Comparison of ENCODE assay signal across 1 cellular context in the genomic region with DNA sequence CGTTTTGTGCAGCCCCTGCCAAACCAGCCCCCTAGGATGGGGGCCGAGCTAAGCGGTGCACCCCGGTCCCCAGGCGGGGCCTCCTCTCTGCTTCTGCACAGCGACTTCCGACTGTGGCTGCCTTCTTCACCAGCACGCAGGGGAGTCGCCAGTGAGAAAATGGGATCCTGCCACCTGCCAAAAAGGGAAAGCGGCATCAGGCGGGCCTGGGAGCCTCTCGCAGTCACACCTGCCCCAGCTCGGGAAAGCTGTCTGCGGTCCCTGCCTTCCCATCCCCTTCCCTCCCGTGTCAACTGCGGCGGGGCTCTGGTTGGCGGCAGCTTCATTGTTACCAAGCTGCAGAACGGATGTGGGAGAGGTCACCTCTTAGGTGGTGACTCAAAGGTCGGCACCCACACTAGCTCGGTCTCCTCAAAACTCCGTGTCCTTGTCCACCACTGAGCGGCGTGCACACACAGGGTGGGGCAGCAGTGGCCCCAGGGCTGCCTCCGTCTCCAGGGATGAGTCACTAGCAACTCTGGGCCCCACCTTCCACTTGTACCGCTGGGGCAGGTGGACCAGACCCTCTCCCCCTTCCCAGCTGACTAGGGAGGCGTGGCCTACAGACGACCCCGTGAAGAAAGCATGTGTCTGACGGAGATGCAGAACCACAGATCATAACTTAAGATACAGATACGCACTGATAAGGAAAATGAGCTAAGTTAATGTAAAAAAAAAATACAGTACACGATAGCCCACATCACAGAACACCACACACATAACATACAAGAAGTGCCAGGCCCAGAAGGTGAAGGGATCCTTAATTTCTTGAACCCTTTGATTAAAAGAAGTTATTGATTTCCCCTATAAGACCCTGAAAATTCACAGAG.
TF ChIP-seq lines count a peak whose summit lies in the region.

No MANE protein-coding gene starts in this region.

TF ChIP-seq in H1, 55 proteins besides CTCF, POLR2A, EP300 and RAD21:
- no peak for TF ChIP-seq SIX5 (IDR thresholded peaks at IDR 0.05; ENCODE audit: low read depth, low read length)
- no peak for TF ChIP-seq POLR2AphosphoS5 (IDR thresholded peaks at IDR 0.05; ENCODE audit: low read depth, low read length)
- no peak for TF ChIP-seq PHF8 (conservative IDR thresholded peaks at IDR 0.05; ENCODE audit: low read depth, low read length)
- TF ChIP-seq RFX5 (IDR thresholded peaks at IDR 0.05; ENCODE audit: borderline replicate concordance, low read depth, low read length): no peak
- no peak for TF ChIP-seq RXRA (IDR thresholded peaks at IDR 0.05; ENCODE audit: insufficient read depth, low read depth, low read length)
- no peak for TF ChIP-seq CTBP2 (IDR thresholded peaks at IDR 0.05; ENCODE audit: borderline replicate concordance, insufficient read depth, insufficient read length, low read length)
- TF ChIP-seq GTF2F1 (IDR thresholded peaks at IDR 0.05; ENCODE audit: borderline replicate concordance, low read depth, low read length): no peak
- TF ChIP-seq BACH1 (IDR thresholded peaks at IDR 0.05; ENCODE audit: low read length): no peak
- TF ChIP-seq SIN3A (conservative IDR thresholded peaks at IDR 0.05 in 1 of 2, IDR thresholded peaks at IDR 0.05 in 1 of 2; ENCODE audit: low read depth in 1 of 2, low read length in 2 of 2): no peak
- no peak for TF ChIP-seq EGR1 (IDR thresholded peaks at IDR 0.05; ENCODE audit: borderline replicate concordance, low read depth, low read length)
